Comparison of ENCODE assay signal across 20 cellular contexts in the genomic region with DNA sequence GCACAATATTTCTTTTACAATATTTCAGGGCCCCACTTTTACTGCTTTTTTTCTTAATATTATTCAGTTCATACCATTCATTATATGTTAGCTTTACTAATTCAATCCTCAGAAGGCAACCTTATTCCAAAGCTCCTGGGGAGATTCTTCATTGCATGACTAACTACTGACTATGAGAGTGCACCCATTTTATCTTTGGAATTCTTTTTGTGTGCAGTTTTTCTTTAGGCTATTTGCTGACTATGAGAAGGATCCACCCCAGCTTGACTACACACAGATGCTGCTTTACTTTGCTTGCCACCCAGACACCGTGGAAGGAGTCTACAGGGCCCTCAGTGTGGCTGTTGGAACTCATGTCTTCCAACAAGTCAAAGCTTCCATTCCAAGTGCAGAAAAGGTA. TPM values are rescaled to one million over a fixed set of nuclear protein-coding genes. Genes with fewer than 3 reads are reported as not detected.
"Had no signal": no experiment of that assay in that cellular context is flagged by ENCODE, and none has a peak within 500 bp of the region (broad histone marks: within the 10 kb centered on the region; RNA-seq: fewer than 3 reads in every experiment).

No MANE protein-coding gene starts in this region.

- H3K27ac ChIP-seq: brain microvascular endothelial cell, left ventricle myocardium inferior, sigmoid colon, testis, upper lobe of right lung had no signal

- H3K4me3 Mint-ChIP-seq: activated T-helper 1 cell treated with anti-CD3 and anti-CD28 coated beads, Interleukin-12 subunit alpha, Interleukin-12 subunit beta, Interleukin-2, Interleukin-4 antibody, amounts not matched to agents 30 ng/mL and 10 ng/mL and 1 ng/mL, durations not matched to agents 14 hours and 24 hours and 36 hours; natural killer cell had no signal

- DNase-seq: activated CD4-positive, alpha-beta T cell treated with anti-CD3 and anti-CD28 coated beads, Interleukin-2, amount 50 U/mL, for 48 hours; activated gamma-delta T cell; aorta; brain microvascular endothelial cell; caudate nucleus; dermis blood vessel endothelial cell; effector CD8-positive, alpha-beta T cell; erythroblast; foreskin fibroblast; left ventricle myocardium inferior; natural killer cell; retina; sigmoid colon; stimulated activated CD4-positive, alpha-beta T cell treated with anti-CD3 and anti-CD28 coated beads, Interleukin-4, amount 100 ng/mL, for 1 hour; stimulated activated naive CD4-positive, alpha-beta T cell; testis; upper lobe of right lung had no signal

- H3K27me3 ChIP-seq: brain microvascular endothelial cell, sigmoid colon, testis, upper lobe of right lung had no signal

- H3K27ac Mint-ChIP-seq: activated T-helper 1 cell treated with anti-CD3 and anti-CD28 coated beads, Interleukin-12 subunit alpha, Interleukin-12 subunit beta, Interleukin-2, Interleukin-4 antibody, amounts not matched to agents 30 ng/mL and 10 ng/mL and 1 ng/mL, durations not matched to agents 14 hours and 24 hours and 36 hours; natural killer cell; progenitor cell of endocrine pancreas had no signal

- H3K36me3 Mint-ChIP-seq: natural killer cell had no signal

- H3K9me3 ChIP-seq: left ventricle myocardium inferior, sigmoid colon, testis, upper lobe of right lung had no signal

- H3K4me3 ChIP-seq: left ventricle myocardium inferior, sigmoid colon, testis, upper lobe of right lung had no signal

- H3K9me3 Mint-ChIP-seq: activated naive CD4-positive, alpha-beta T cell treated with anti-CD3 and anti-CD28 coated beads, Interleukin-2, amount 50 U/mL, for 72 hours; activated T-helper 1 cell treated with anti-CD3 and anti-CD28 coated beads, Interleukin-12 subunit alpha, Interleukin-12 subunit beta, Interleukin-2, Interleukin-4 antibody, amounts not matched to agents 30 ng/mL and 10 ng/mL and 1 ng/mL, durations not matched to agents 14 hours and 24 hours and 36 hours; natural killer cell had no signal

- ATAC-seq: activated naive CD4-positive, alpha-beta T cell treated with anti-CD3 and anti-CD28 coated beads, Interleukin-2, amount 50 U/mL, for 72 hours; natural killer cell; upper lobe of right lung had no signal

- H3K36me3 ChIP-seq: brain microvascular endothelial cell, left ventricle myocardium inferior, sigmoid colon, upper lobe of right lung had no signal

RNA-seq across cellular contexts. Expression of a gene that starts 56.9 kb away (rescaled TPM):
- total RNA-seq: progenitor cell of endocrine pancreas had no signal
